22 cellular contexts compared by ENCODE assay signal in genomic region chr7:34236839-34237492, GRCh38.
DNase-seq lines count a peak whose midpoint lies in the region; ATAC-seq and TF ChIP-seq lines count a peak whose summit lies in the region.
"Had no signal": no experiment of that assay in that cellular context is flagged by ENCODE, and none has a peak within 500 bp of the region (broad histone marks: within the 10 kb centered on the region; RNA-seq: fewer than 3 reads in every experiment).

No MANE protein-coding gene starts in this region.

- no peak overlapping the region for H3K4me3 ChIP-seq in left lung
- H3K4me3 ChIP-seq: BLaER1 treated with 17β-estradiol and CSF1 and Interleukin-3, amounts not matched to agents 10 nM and 100 nM had no signal

- H3K4me3 Mint-ChIP-seq in activated T-helper 1 cell treated with anti-CD3 and anti-CD28 coated beads, Interleukin-12 subunit alpha, Interleukin-12 subunit beta, Interleukin-2, Interleukin-4 antibody, amounts not matched to agents 30 ng/mL and 10 ng/mL and 1 ng/mL, durations not matched to agents 14 hours and 24 hours and 36 hours: no peak overlapping the region
- H3K4me3 Mint-ChIP-seq: B cell; CD14-positive monocyte; CD4-positive, alpha-beta memory T cell; CD4-positive, CD25-positive, alpha-beta regulatory T cell; CD8-positive, alpha-beta memory T cell had no signal

- H3K36me3 ChIP-seq in left lung: no peaks in the 10 kb centered on the region
- H3K36me3 ChIP-seq: BLaER1 treated with 17β-estradiol and CSF1 and Interleukin-3, amounts not matched to agents 10 nM and 100 nM had no signal

- H3K27ac ChIP-seq in C4-2B: peak overlapping the region; percentile 97; the same call in 1 of the 2 replicates
- H3K27ac ChIP-seq in VCaP: peak overlapping the region; percentile 65
- no peak overlapping the region for H3K27ac ChIP-seq in left lung
- H3K27ac ChIP-seq: BLaER1 treated with 17β-estradiol and CSF1 and Interleukin-3, amounts not matched to agents 10 nM and 100 nM had no signal

- DNase-seq in left lung (no peak), putamen (ENCODE audit: low spot score) (peak; percentile 32), DMS53 treated with DMSO at 0.1 percent for 48 hours (lab: John Stamatoyannopoulos, UW; ENCODE audit: unreplicated experiment) (no peak), erythroblast (lab: John Stamatoyannopoulos, UW) (no peak)
- no peak for DNase-seq in activated T-helper 1 cell treated with anti-CD3 and anti-CD28 coated beads, Interleukin-12 subunit alpha, Interleukin-12 subunit beta, Interleukin-2, Interleukin-4 antibody, amounts not matched to agents 30 ng/mL and 10 ng/mL and 1 ng/mL, durations not matched to agents 14 hours and 24 hours and 36 hours (ENCODE audit: low spot score)
- DNase-seq: 8988T; AML-193; CD4-positive, alpha-beta memory T cell; CD4-positive, CD25-positive, alpha-beta regulatory T cell; CD8-positive, alpha-beta memory T cell; COR-L47; DMS 273 treated with DMSO at 0.1 percent for 48 hours; DMS153; DMS53; DMS79 treated with DMSO at 0.1 percent for 48 hours; GF-D8 had no signal

- intact Hi-C loops in left lung (cut with DNase I): no loop called here
- intact Hi-C loops in activated T-helper 1 cell treated with anti-CD3 and anti-CD28 coated beads, Interleukin-12 subunit alpha, Interleukin-12 subunit beta, Interleukin-2, Interleukin-4 antibody, amounts not matched to agents 30 ng/mL and 10 ng/mL and 1 ng/mL, durations not matched to agents 14 hours and 24 hours and 36 hours (cut with micrococcal nuclease): no loop called here

- no peaks in the 10 kb centered on the region for H3K36me3 Mint-ChIP-seq in activated T-helper 1 cell treated with anti-CD3 and anti-CD28 coated beads, Interleukin-12 subunit alpha, Interleukin-12 subunit beta, Interleukin-2, Interleukin-4 antibody, amounts not matched to agents 30 ng/mL and 10 ng/mL and 1 ng/mL, durations not matched to agents 14 hours and 24 hours and 36 hours (ENCODE audit: low read depth)
- H3K36me3 Mint-ChIP-seq: CD14-positive monocyte; CD4-positive, alpha-beta memory T cell; CD4-positive, CD25-positive, alpha-beta regulatory T cell; CD8-positive, alpha-beta memory T cell had no signal

- no peaks in the 10 kb centered on the region for H3K27me3 Mint-ChIP-seq in activated T-helper 1 cell treated with anti-CD3 and anti-CD28 coated beads, Interleukin-12 subunit alpha, Interleukin-12 subunit beta, Interleukin-2, Interleukin-4 antibody, amounts not matched to agents 30 ng/mL and 10 ng/mL and 1 ng/mL, durations not matched to agents 14 hours and 24 hours and 36 hours (ENCODE audit: insufficient read depth)
- H3K27me3 Mint-ChIP-seq: B cell; CD4-positive, alpha-beta memory T cell; CD4-positive, CD25-positive, alpha-beta regulatory T cell had no signal

- peaks cover 6% of the 10 kb centered on the region for H3K9me3 Mint-ChIP-seq in activated T-helper 1 cell treated with anti-CD3 and anti-CD28 coated beads, Interleukin-12 subunit alpha, Interleukin-12 subunit beta, Interleukin-2, Interleukin-4 antibody, amounts not matched to agents 30 ng/mL and 10 ng/mL and 1 ng/mL, durations not matched to agents 14 hours and 24 hours and 36 hours

- ATAC-seq in left lung: peak; percentile 68
- no peak for ATAC-seq in GM18519 (IDR thresholded peaks at IDR 0.05; ENCODE audit: low FRiP score, unreplicated experiment)

- H3K4me1 ChIP-seq in left lung: no peaks in the 10 kb centered on the region
- H3K4me1 ChIP-seq: BLaER1 treated with 17β-estradiol and CSF1 and Interleukin-3, amounts not matched to agents 10 nM and 100 nM had no signal

- no peak for TF ChIP-seq POLR2A in erythroblast (IDR thresholded peaks at IDR 0.05; ENCODE audit: low read length)

- H3K27ac Mint-ChIP-seq in activated T-helper 1 cell treated with anti-CD3 and anti-CD28 coated beads, Interleukin-12 subunit alpha, Interleukin-12 subunit beta, Interleukin-2, Interleukin-4 antibody, amounts not matched to agents 30 ng/mL and 10 ng/mL and 1 ng/mL, durations not matched to agents 14 hours and 24 hours and 36 hours: no peak overlapping the region
- H3K27ac Mint-ChIP-seq: B cell; CD4-positive, alpha-beta memory T cell; CD8-positive, alpha-beta memory T cell had no signal

- no peaks in the 10 kb centered on the region for H3K27me3 ChIP-seq in left lung
- H3K27me3 ChIP-seq: BLaER1 treated with 17β-estradiol and CSF1 and Interleukin-3, amounts not matched to agents 10 nM and 100 nM had no signal

- no peaks in the 10 kb centered on the region for H3K4me1 Mint-ChIP-seq in activated T-helper 1 cell treated with anti-CD3 and anti-CD28 coated beads, Interleukin-12 subunit alpha, Interleukin-12 subunit beta, Interleukin-2, Interleukin-4 antibody, amounts not matched to agents 30 ng/mL and 10 ng/mL and 1 ng/mL, durations not matched to agents 14 hours and 24 hours and 36 hours (ENCODE audit: low read depth)
- H3K4me1 Mint-ChIP-seq: B cell; CD14-positive monocyte; CD4-positive, alpha-beta memory T cell; CD4-positive, CD25-positive, alpha-beta regulatory T cell; CD8-positive, alpha-beta memory T cell had no signal

- TF ChIP-seq CTCF in C4-2B (conservative IDR thresholded peaks at IDR 0.05): no peak
- no peak for TF ChIP-seq CTCF in VCaP (conservative IDR thresholded peaks at IDR 0.05)
- no peak for TF ChIP-seq CTCF in left lung (IDR thresholded peaks at IDR 0.05)

- H3K9me3 ChIP-seq in left lung: peaks cover 0 to 4% of the 10 kb centered on the region in 2 donors

Comparison
In these comparisons a context has a peak if more than half of its experiments do, and no peak if none do; other contexts are left out.
1. H3K27ac ChIP-seq: peak in C4-2B (single experiment) and VCaP (single experiment); none in left lung (0 of 2).